ENCODE assay signal across 9 cellular contexts in the genomic region with DNA sequence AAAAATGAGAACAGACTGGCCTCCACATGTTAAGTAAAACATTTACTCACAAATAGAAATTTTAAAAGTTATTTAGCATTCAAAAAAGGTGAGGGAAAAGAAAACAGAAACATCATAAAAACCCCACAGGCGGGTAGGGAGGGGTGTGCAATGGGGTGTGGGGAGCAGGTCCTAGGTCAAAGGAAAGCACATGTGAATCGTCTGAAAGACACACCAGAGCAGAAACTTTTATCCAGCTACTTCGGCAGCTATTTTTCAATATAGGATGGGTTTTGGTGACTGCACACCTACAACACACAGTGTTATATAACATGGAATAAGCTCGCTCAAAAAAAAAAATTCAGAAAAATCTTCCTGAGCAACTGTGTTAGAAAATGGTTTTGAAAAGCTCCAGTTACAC. TPM values are rescaled to one million over a fixed set of nuclear protein-coding genes. Genes with fewer than 3 reads are reported as not detected.
DNase-seq lines count a peak whose midpoint lies in the region; ATAC-seq, FAIRE-seq and TF ChIP-seq lines count a peak whose summit lies in the region.
"Had no signal": no experiment of that assay in that cellular context is flagged by ENCODE, and none has a peak within 500 bp of the region (broad histone marks: within the 10 kb centered on the region; RNA-seq: fewer than 3 reads in every experiment).

No MANE protein-coding gene starts in this region.

- no peak for FAIRE-seq in H54 (lab: Jason Lieb, UNC)
- FAIRE-seq: islet of Langerhans had no signal

- WGBS in mesodermal cell (ENCODE audit: insufficient coverage in 2 of 2), 2 experiments: no CpG with 5 or more reads among the region's 4 CpGs

- no peaks in the 10 kb centered on the region for H3K27me3 ChIP-seq in breast epithelium

- H3K4me3 ChIP-seq in AG10803 (ENCODE audit: low read length): peak overlapping the region; percentile 83
- peak overlapping the region; percentile 66 to 88 (median 82) for H3K4me3 ChIP-seq in breast epithelium
- peak overlapping the region; percentile 70 for H3K4me3 ChIP-seq in mesodermal cell (ENCODE audit: extremely low read depth, insufficient read depth, low read length, poor library complexity, severe bottlenecking)

- TF ChIP-seq POLR2A in breast epithelium (IDR thresholded peaks at IDR 0.05): no peak
- TF ChIP-seq POLR2A in H54 (IDR thresholded peaks at IDR 0.05; ENCODE audit: low read depth, low read length): no peak

- DNase-seq in AG10803 (ENCODE audit: low read depth) (no peak), breast epithelium (ENCODE audit: low spot score in 2 of 2) (no peak), H54 (ENCODE audit: insufficient read length, low spot score) (no peak), NOMO-1 treated with DMSO at 0.1 percent for 48 hours (lab: John Stamatoyannopoulos, UW; ENCODE audit: unreplicated experiment) (no peak)

- H3K9me3 ChIP-seq in KOPT-K1 (ENCODE audit: insufficient read depth, low read length, poor library complexity, severe bottlenecking): no peaks in the 10 kb centered on the region
- H3K9me3 ChIP-seq in breast epithelium: no peaks in the 10 kb centered on the region
- no peaks in the 10 kb centered on the region for H3K9me3 ChIP-seq in mesodermal cell (ENCODE audit: control insufficient read depth, low read length)

- no peak for TF ChIP-seq CTCF in AG10803 (conservative IDR thresholded peaks at IDR 0.05; ENCODE audit: low read length)
- TF ChIP-seq CTCF in breast epithelium (IDR thresholded peaks at IDR 0.05): no peak

- peak overlapping the region; percentile 91 for H3K27ac ChIP-seq in KOPT-K1 (ENCODE audit: low read depth, low read length, poor library complexity, severe bottlenecking)
- peak overlapping the region; percentile 96 to 98 for H3K27ac ChIP-seq in breast epithelium
- H3K27ac ChIP-seq in mesodermal cell (ENCODE audit: low read depth, low read length, severe bottlenecking): no peak overlapping the region

- intact Hi-C loops in breast epithelium (cut with DNase I; ENCODE audit: low total_unique reads): no loop called here

- H3K36me3 ChIP-seq in KOPT-K1 (ENCODE audit: insufficient read depth, low read length) (peaks cover 14% of the 10 kb centered on the region), breast epithelium (no peaks in the 10 kb centered on the region), mesodermal cell (ENCODE audit: control insufficient read depth, insufficient read depth, low read length) (peaks cover 16% of the 10 kb centered on the region)

- H3K4me1 ChIP-seq in breast epithelium: peaks cover 0 to 11% of the 10 kb centered on the region in 2 donors
- peaks cover 9% of the 10 kb centered on the region for H3K4me1 ChIP-seq in mesodermal cell (ENCODE audit: control insufficient read depth, insufficient read depth, low read length, poor library complexity, severe bottlenecking)

- ATAC-seq in GM21390 (IDR thresholded peaks at IDR 0.05; ENCODE audit: unreplicated experiment) (no peak), GM21526 (IDR thresholded peaks at IDR 0.05; ENCODE audit: low FRiP score, unreplicated experiment) (no peak)

RNA-seq across cellular contexts. Expression of gene OTUD4, which starts 1.6 kb away (rescaled TPM):
- 10 to 100 TPM; 22.9 to 55.8 (median 35.7) TPM for total RNA-seq in breast epithelium
- polyA plus RNA-seq in mesodermal cell (2013, experiment 1 of 2): 25.3 TPM
- polyA plus RNA-seq in mesodermal cell (2013, experiment 2 of 2): 23.3 TPM
